10 cellular contexts compared by ENCODE assay signal in the genomic region with DNA sequence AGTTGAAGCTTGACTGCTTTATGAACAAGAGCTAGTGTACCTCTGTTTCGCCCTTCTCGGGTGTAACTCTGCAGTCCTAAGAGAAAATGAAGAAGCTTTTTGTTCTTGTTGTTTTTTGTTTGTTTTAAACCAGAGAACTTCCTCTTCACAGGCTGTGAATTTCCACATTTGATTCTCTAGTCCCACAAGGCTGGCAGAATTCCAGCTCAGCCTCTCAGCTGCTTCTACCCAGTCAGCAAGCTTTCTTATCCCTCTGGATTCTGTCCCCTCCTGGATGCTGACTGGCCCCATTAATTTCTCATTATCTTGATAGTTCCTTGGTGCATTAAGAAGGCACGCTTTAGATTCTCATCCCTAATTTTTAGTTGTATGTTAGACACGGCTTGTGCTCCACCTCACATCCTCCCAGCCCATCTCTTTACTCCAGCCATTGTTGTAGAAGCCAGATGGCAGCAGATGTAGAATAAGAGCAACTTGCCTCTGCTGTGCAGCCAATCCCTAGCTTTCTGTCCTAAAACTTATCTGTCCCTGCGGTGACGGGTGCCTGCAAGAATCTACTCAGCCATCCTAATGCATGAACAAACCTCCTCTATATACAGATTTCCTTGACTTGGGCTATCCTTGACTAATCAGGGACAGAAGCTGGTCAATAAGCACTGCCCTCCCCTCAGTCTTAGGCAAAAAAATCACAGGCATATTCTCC. TPM values are rescaled to one million over a fixed set of nuclear protein-coding genes. Genes with fewer than 3 reads are reported as not detected.
A peak's percentile ranks its signal among the peaks of the same experiment; 100 is the strongest.
DNase-seq lines count a peak whose midpoint lies in the region; ATAC-seq and FAIRE-seq lines count a peak whose summit lies in the region.
"Had no signal": no experiment of that assay in that cellular context is flagged by ENCODE, and none has a peak within 500 bp of the region (broad histone marks: within the 10 kb centered on the region; RNA-seq: fewer than 3 reads in every experiment).

No MANE protein-coding gene starts in this region.

- peak overlapping the region; percentile 43 for H3K4me2 ChIP-seq in BLaER1

- H3K27me3 ChIP-seq in BLaER1 (no peaks in the 10 kb centered on the region), small intestine (ENCODE audit: control insufficient read depth in 2 of 2, insufficient read depth in 2 of 2, low read length in 2 of 2) (no peaks in the 10 kb centered on the region)

- H3K27ac ChIP-seq in BLaER1 (no peak overlapping the region), small intestine (ENCODE audit: low read depth in 1 of 2, low read length in 1 of 2) (no peak overlapping the region)

- H3K4me1 ChIP-seq in BLaER1 (peaks cover 12% of the 10 kb centered on the region), small intestine (ENCODE audit: control insufficient read depth in 2 of 2, insufficient read depth in 1 of 2, low read depth in 1 of 2, low read length in 1 of 2) (no peaks in the 10 kb centered on the region)

- DNase-seq in NCI-H1105 treated with DMSO at 0.1 percent for 48 hours (lab: John Stamatoyannopoulos, UW) (peak; percentile 67), amniotic epithelial cell (ENCODE audit: low read depth) (peak; percentile 9), iris pigment epithelial cell (ENCODE audit: low read depth) (peak; percentile 43), small intestine (no peak)
- DNase-seq in activated CD8-positive, alpha-beta memory T cell treated with anti-CD3 and anti-CD28 coated beads, Interleukin-2, amount 50 U/mL, for 4 hours, result no peak
- DNase-seq: CD8-positive, alpha-beta memory T cell; stimulated activated CD4-positive, alpha-beta T cell treated with anti-CD3 and anti-CD28 coated beads, Interleukin-12 subunit alpha, Interleukin-12 subunit beta, amount 100 ng/mL, for 4 hours had no signal

- WGBS in small intestine, 3 donors, result 43 to 52% (median 49%) methylated on average over 6 of the region's 6 CpGs

- H3K9me3 ChIP-seq in BLaER1, result no peaks in the 10 kb centered on the region
- H3K9me3 ChIP-seq in small intestine (ENCODE audit: control insufficient read depth, low read depth), result no peaks in the 10 kb centered on the region

- H3K4me3 ChIP-seq in BLaER1, result no peak overlapping the region
- H3K4me3 ChIP-seq in small intestine (ENCODE audit: low read depth in 1 of 2, low read length in 2 of 2), result no peak overlapping the region

- ATAC-seq in GM21528 (IDR thresholded peaks at IDR 0.05; ENCODE audit: low FRiP score, unreplicated experiment), result no peak
- no peak for ATAC-seq in activated CD4-positive, CD25-positive, alpha-beta regulatory T cell treated with anti-CD3 and anti-CD28 coated beads, Interleukin-2, amount 50 U/mL, for 24 hours

- no peaks in the 10 kb centered on the region for H4K20me1 ChIP-seq in BLaER1

- no peak overlapping the region for H3K9ac ChIP-seq in BLaER1

- FAIRE-seq in small intestine (lab: Jason Lieb, UNC), result no peak

- no peaks in the 10 kb centered on the region for H3K36me3 ChIP-seq in BLaER1
- H3K36me3 ChIP-seq in small intestine (ENCODE audit: control insufficient read depth in 2 of 2, insufficient read depth in 2 of 2, low read length in 2 of 2), result no peaks in the 10 kb centered on the region

RNA-seq across cellular contexts. Expression of gene RESP18, which starts 12.4 kb away (rescaled TPM):
- under 1 TPM in 1 of 3 donors, not detected in 2; 0.28 TPM for polyA plus RNA-seq in small intestine
- polyA plus RNA-seq: CD8-positive, alpha-beta memory T cell had no signal

RNA-seq across cellular contexts. Expression of gene PTPRN, which starts 35.7 kb away (rescaled TPM):
- 1 to 10 TPM in 2 of 3 donors, not detected in 1; 1.6 to 9.4 TPM for polyA plus RNA-seq in small intestine
- polyA plus RNA-seq: CD8-positive, alpha-beta memory T cell had no signal

RNA-seq across cellular contexts. Expression of gene DNPEP, which starts 42.8 kb away (rescaled TPM):
- 100 to 1,000 TPM in 2 of 3 donors, 10 to 100 TPM in 1; 98.2 to 200 (median 187) TPM for polyA plus RNA-seq in small intestine

Comparison
In these comparisons a context has a peak if more than half of its experiments do, and no peak if none do; other contexts are left out.
1. DNase-seq: peak in NCI-H1105 treated with DMSO at 0.1 percent for 48 hours (single experiment), amniotic epithelial cell (single experiment) and iris pigment epithelial cell (single experiment); none in activated CD8-positive, alpha-beta memory T cell treated with anti-CD3 and anti-CD28 coated beads, Interleukin-2, amount 50 U/mL, for 4 hours (single experiment) and small intestine (single experiment).